20 cellular contexts compared by ENCODE assay signal in genomic region chr11:46407635-46408034, GRCh38. TPM values are rescaled to one million over a fixed set of nuclear protein-coding genes. Genes with fewer than 3 reads are reported as not detected.
"Had no signal": no experiment of that assay in that cellular context is flagged by ENCODE, and none has a peak within 500 bp of the region (broad histone marks: within the 10 kb centered on the region; RNA-seq: fewer than 3 reads in every experiment).

No MANE protein-coding gene starts in this region.

- H3K4me3 ChIP-seq: dorsolateral prefrontal cortex, esophagus squamous epithelium, gastroesophageal sphincter, stomach, thoracic aorta, transverse colon had no signal

- ATAC-seq: gastroesophageal sphincter; naive thymus-derived CD4-positive, alpha-beta T cell; right cardiac atrium had no signal

- H3K4me1 ChIP-seq: esophagus squamous epithelium, stomach, transverse colon had no signal

- H3K9me3 ChIP-seq: esophagus squamous epithelium, gastroesophageal sphincter, stomach, thoracic aorta, transverse colon had no signal

- DNase-seq: cortex of kidney; effector memory CD4-positive, alpha-beta T cell; esophagus squamous epithelium; foreskin fibroblast; naive thymus-derived CD4-positive, alpha-beta T cell; small intestine; stimulated activated CD4-positive, alpha-beta T cell treated with anti-CD3 and anti-CD28 coated beads, Interleukin-12 subunit alpha, Interleukin-12 subunit beta, amount 100 ng/mL, for 4 hours; stimulated activated naive CD4-positive, alpha-beta T cell; stomach; substantia nigra; transverse colon had no signal

- H3K27me3 Mint-ChIP-seq: naive thymus-derived CD4-positive, alpha-beta T cell had no signal

- H3K9me3 Mint-ChIP-seq: naive thymus-derived CD4-positive, alpha-beta T cell; neural crest cell had no signal

- H3K27ac Mint-ChIP-seq: naive thymus-derived CD4-positive, alpha-beta T cell had no signal

- H3K27ac ChIP-seq: dorsolateral prefrontal cortex, esophagus squamous epithelium, gastroesophageal sphincter, stomach, thoracic aorta, transverse colon had no signal

- H3K4me3 Mint-ChIP-seq: neural crest cell had no signal

- H3K27me3 ChIP-seq: dorsolateral prefrontal cortex, esophagus squamous epithelium, gastroesophageal sphincter, stomach, transverse colon had no signal

- H3K4me1 Mint-ChIP-seq: naive thymus-derived CD4-positive, alpha-beta T cell had no signal

RNA-seq across cellular contexts. Expression of gene CHRM4, which starts 16.1 kb away (rescaled TPM):
- total RNA-seq: epithelial cell of proximal tubule, esophagus squamous epithelium, lung microvascular endothelial cell, mesenteric fat pad had no signal
- polyA plus RNA-seq: liver, stomach had no signal
